Comparison of ENCODE assay signal across 18 cellular contexts in the genomic region with DNA sequence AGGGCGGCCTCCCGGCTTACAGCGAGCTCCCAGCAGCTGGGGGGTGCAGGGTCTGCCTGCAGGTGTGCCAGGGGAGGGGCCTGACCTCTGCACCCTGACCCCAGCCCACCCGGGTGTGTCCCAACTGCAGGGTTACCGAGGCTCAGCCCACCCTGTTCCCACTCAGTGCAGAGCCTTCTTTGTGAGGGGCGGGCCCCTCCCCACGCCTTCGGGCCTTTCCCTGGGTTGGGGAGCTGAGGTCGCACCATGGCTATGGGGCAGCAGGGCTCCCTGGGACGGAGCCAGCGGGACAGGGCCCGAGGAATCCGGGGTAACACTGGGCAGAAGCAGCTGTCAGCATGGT. TPM values are rescaled to one million over a fixed set of nuclear protein-coding genes. Genes with fewer than 3 reads are reported as not detected.
A peak's percentile ranks its signal among the peaks of the same experiment; 100 is the strongest.
DNase-seq lines count a peak whose midpoint lies in the region; ATAC-seq and TF ChIP-seq lines count a peak whose summit lies in the region.
"Had no signal": no experiment of that assay in that cellular context is flagged by ENCODE, and none has a peak within 500 bp of the region (broad histone marks: within the 10 kb centered on the region; RNA-seq: fewer than 3 reads in every experiment).

No MANE protein-coding gene starts in this region.

- H3K27me3 Mint-ChIP-seq in GM23338 (ENCODE audit: insufficient read depth, low read depth, poor library complexity) (peaks cover 2% of the 10 kb centered on the region), T-cell (no peaks in the 10 kb centered on the region)

- H3K36me3 ChIP-seq in GM23338 (ENCODE audit: insufficient read depth) = no peaks in the 10 kb centered on the region
- no peaks in the 10 kb centered on the region for H3K36me3 ChIP-seq in mucosa of rectum (ENCODE audit: control insufficient read depth in 2 of 2, insufficient read depth in 2 of 2, low read length in 2 of 2)
- no peaks in the 10 kb centered on the region for H3K36me3 ChIP-seq in stomach
- H3K36me3 ChIP-seq: MG63 had no signal

- no peaks in the 10 kb centered on the region; the same call in 1 of the 2 replicates for H3F3A ChIP-seq in GM23338 (replicated peaks; ENCODE audit: low read depth)

- no peaks in the 10 kb centered on the region for H3K4me1 ChIP-seq in GM23338 (ENCODE audit: insufficient read depth)
- peaks cover 0 to 3% of the 10 kb centered on the region in 2 donors for H3K4me1 ChIP-seq in mucosa of rectum (ENCODE audit: control insufficient read depth in 2 of 2, insufficient read depth in 2 of 2, low read length in 2 of 2)
- H3K4me1 ChIP-seq in stomach = peaks cover 34 to 91% (median 59%) of the 10 kb centered on the region in 4 donors

- DNase-seq in GM23338 (ENCODE audit: low spot score) (no peak), coronary artery (ENCODE audit: low spot score) (no peak), stomach (no peak), erythroblast (lab: John Stamatoyannopoulos, UW) (no peak), SK-N-DZ (ENCODE audit: low spot score) (no peak), T-cell (no peak)
- DNase-seq in activated CD4-positive, alpha-beta T cell treated with anti-CD3 and anti-CD28 coated beads, Interleukin-2, amount 50 U/mL, for 4 hours = no peak
- DNase-seq: DMS53, MG63, NCI-H1092 treated with DMSO at 0.1 percent for 48 hours, NCI-H1694, NCI-H2107, NCI-H226, NCI-H526, OCI-M1 had no signal

- H4K20me1 ChIP-seq in GM23338 (replicated peaks; ENCODE audit: insufficient read depth) = peaks cover 11% of the 10 kb centered on the region; the same call in 1 of the 2 replicates

- H3K9me3 Mint-ChIP-seq in GM23338 = no peaks in the 10 kb centered on the region
- no peaks in the 10 kb centered on the region for H3K9me3 Mint-ChIP-seq in T-cell

- no peak overlapping the region for H3K9ac ChIP-seq in mucosa of rectum (ENCODE audit: low read depth in 1 of 2, low read length in 2 of 2)

- H3K4me3 Mint-ChIP-seq in GM23338 = no peak overlapping the region
- H3K4me3 Mint-ChIP-seq in T-cell = no peak overlapping the region

- H3K79me2 ChIP-seq in GM23338 (replicated peaks; ENCODE audit: insufficient read depth) = peaks cover 14% of the 10 kb centered on the region

- H3K4me3 ChIP-seq in GM23338 (no peak overlapping the region), coronary artery (peak overlapping the region; percentile 43), mucosa of rectum (ENCODE audit: low read length in 2 of 2) (no peak overlapping the region), stomach (no peak overlapping the region)
- H3K4me3 ChIP-seq: MG63 had no signal

- intact Hi-C loops in stomach (cut with DNase I; ENCODE audit: low total_unique reads) = no loop called here

- H3K9me3 ChIP-seq in mucosa of rectum (ENCODE audit: control insufficient read depth in 2 of 2, low read length in 2 of 2) (no peaks in the 10 kb centered on the region), stomach (no peaks in the 10 kb centered on the region)
- H3K9me3 ChIP-seq: MG63 had no signal

- TF ChIP-seq EP300 in stomach (IDR thresholded peaks at IDR 0.05) = no peak

- H3K36me3 Mint-ChIP-seq in GM23338 (ENCODE audit: low read depth) (no peaks in the 10 kb centered on the region), T-cell (no peaks in the 10 kb centered on the region)

- H3K27ac ChIP-seq in GM23338 (ENCODE audit: low read depth) = no peak overlapping the region
- peak overlapping the region; percentile 67 to 86 for H3K27ac ChIP-seq in coronary artery
- peak overlapping the region; percentile 22 to 52 for H3K27ac ChIP-seq in mucosa of rectum (ENCODE audit: low read depth in 2 of 2, low read length in 2 of 2)
- H3K27ac ChIP-seq in stomach = peak overlapping the region in 4 of 5 donors; percentile 61 to 86 (median 76)
- H3K27ac ChIP-seq: RWPE1 had no signal

- CTCF ChIA-PET in T-cell (lab: Charles Lee) = interaction anchor here in 1 of 2 donors (0.5 kb wide), 1 partner anchor 61 kb away, joined by 3 read pairs; no protein-coding TSS in a partner anchor

- H3K27me3 ChIP-seq in GM23338 (ENCODE audit: insufficient read depth) = no peaks in the 10 kb centered on the region
- peaks cover 0 to 4% of the 10 kb centered on the region in 2 donors for H3K27me3 ChIP-seq in mucosa of rectum (ENCODE audit: control insufficient read depth in 2 of 2, insufficient read depth in 2 of 2, low read length in 2 of 2)
- H3K27me3 ChIP-seq in stomach = peaks cover 0 to 40% (median 4%) of the 10 kb centered on the region in 3 donors
- H3K27me3 ChIP-seq: MG63 had no signal

- WGBS in stomach, 5 donors = 40 to 71% (median 55%) methylated on average over 11 to 13 of the region's 13 CpGs

- POLR2A ChIA-PET in T-cell (lab: Charles Lee) = no interaction called here

- no peaks in the 10 kb centered on the region for H3K4me1 Mint-ChIP-seq in GM23338
- no peaks in the 10 kb centered on the region for H3K4me1 Mint-ChIP-seq in T-cell

- no peak overlapping the region for H3K4me2 ChIP-seq in GM23338

- TF ChIP-seq POLR2A in stomach (IDR thresholded peaks at IDR 0.05) (no peak), erythroblast (IDR thresholded peaks at IDR 0.05; ENCODE audit: low read length) (no peak)

- no peaks in the 10 kb centered on the region for H3K9me2 ChIP-seq in GM23338 (ENCODE audit: insufficient read depth)

- H3K27ac Mint-ChIP-seq in GM23338 = no peak overlapping the region
- no peak overlapping the region for H3K27ac Mint-ChIP-seq in T-cell

- no peak overlapping the region for H2AFZ ChIP-seq in GM23338

- ATAC-seq in GM23338 (peak; percentile 14), T-cell (replicated peaks in 1 of 4) (no peak)

- no peak for TF ChIP-seq CTCF in GM23338 (conservative IDR thresholded peaks at IDR 0.05; ENCODE audit: low read depth in 2 of 2)
- TF ChIP-seq CTCF in coronary artery (IDR thresholded peaks at IDR 0.05) = no peak
- TF ChIP-seq CTCF in stomach (IDR thresholded peaks at IDR 0.05) = no peak

TF ChIP-seq in GM23338, 12 proteins besides CTCF, POLR2A, EP300 and RAD21:
- TF ChIP-seq STAT1 (IDR thresholded peaks at IDR 0.05; ENCODE audit: unreplicated experiment) (no peak), ETS1 (IDR thresholded peaks at IDR 0.05) (no peak), NANOG (IDR thresholded peaks at IDR 0.05; ENCODE audit: borderline replicate concordance) (no peak)

RNA-seq across cellular contexts. Expression of gene CACNA1H, which starts 17.1 kb away (rescaled TPM):
- total RNA-seq in GM23338 (2014; rRNA removed; shearing (Covaris generic)) = 34.5 and 43.3 TPM in 2 replicates
- polyA plus RNA-seq in GM23338 (2016; fragmentation: Nextera tagmentation; extraction: Ambion mirVana) = 3.5 and 3.8 TPM in 2 replicates
- total RNA-seq in stomach = 10 to 100 TPM; 15.8 to 49.6 (median 33.3) TPM
- 10 to 100 TPM in 1 of 3 donors, 1 to 10 TPM in 2; 1.5 to 14.5 (median 4.2) TPM for polyA plus RNA-seq in stomach
- 9.9 and 12.9 TPM in 2 replicates for polyA plus RNA-seq in SK-N-DZ (2014; cell fraction: cytosol; rRNA removed)
- polyA plus RNA-seq in SK-N-DZ (2014; cell fraction: nucleus; rRNA removed) = 37.3 and 59.9 TPM in 2 replicates
- total RNA-seq in T-cell = 1 to 10 TPM; 3.4 to 8.2 (median 4.8) TPM

RNA-seq across cellular contexts. Expression of gene TPSG1, which starts 55.0 kb away (rescaled TPM):
- not detected in 2 replicates for total RNA-seq in GM23338 (2014; rRNA removed; shearing (Covaris generic))
- polyA plus RNA-seq in GM23338 (2016; fragmentation: Nextera tagmentation; extraction: Ambion mirVana) (0.56 and 0.81 TPM in 2 replicates), stomach (1 to 10 TPM in 1 of 3 donors, under 1 TPM in 1, not detected in 1; 0.10 to 1.2 TPM)
- total RNA-seq in stomach (10 to 100 TPM in 1 of 5 donors, not detected in 4; 22.9 TPM), T-cell (not detected)
- not detected in 2 replicates for polyA plus RNA-seq in SK-N-DZ (2014; cell fraction: cytosol; rRNA removed)
- polyA plus RNA-seq in SK-N-DZ (2014; cell fraction: nucleus; rRNA removed) = not detected in 2 replicates
- total RNA-seq: HepG2 had no signal
- polyA plus RNA-seq: HepG2 had no signal

RNA-seq across cellular contexts. Expression of gene TPSB2, which starts 59.9 kb away (rescaled TPM):
- total RNA-seq in GM23338 (2014; rRNA removed; shearing (Covaris generic)) = not detected in 2 replicates
- polyA plus RNA-seq in GM23338 (2016; fragmentation: Nextera tagmentation; extraction: Ambion mirVana) = 0.23 TPM in 1 of 2 replicates, not detected in the other
- 100 to 1,000 TPM in 2 of 5 donors, 10 to 100 TPM in 1, 1 to 10 TPM in 1, not detected in 1; 1.8 to 158 (median 70.5) TPM for total RNA-seq in stomach
- polyA plus RNA-seq in stomach = 100 to 1,000 TPM in 1 of 3 donors, 10 to 100 TPM in 2; 19.0 to 164 (median 47.9) TPM
- polyA plus RNA-seq in SK-N-DZ (2014; cell fraction: cytosol; rRNA removed) = not detected in 2 replicates
- polyA plus RNA-seq in SK-N-DZ (2014; cell fraction: nucleus; rRNA removed) = not detected in 2 replicates
- total RNA-seq in T-cell = 1 to 10 TPM in 1 of 5 donors, under 1 TPM in 3, not detected in 1; 0.32 to 4.3 (median 0.52) TPM
- total RNA-seq: HepG2 had no signal
- polyA plus RNA-seq: HepG2 had no signal
